24 cellular contexts compared by ENCODE assay signal in genomic region chr6:4892785-4893485, GRCh38.
"Had no signal": no experiment of that assay in that cellular context is flagged by ENCODE, and none has a peak within 500 bp of the region (broad histone marks: within the 10 kb centered on the region; RNA-seq: fewer than 3 reads in every experiment).

No MANE protein-coding gene starts in this region.

- H3K36me3 Mint-ChIP-seq: natural killer cell had no signal

- H3K4me3 Mint-ChIP-seq: activated CD4-positive, alpha-beta memory T cell treated with anti-CD3 and anti-CD28 coated beads for 36 hours; activated CD4-positive, alpha-beta T cell treated with anti-CD3 and anti-CD28 coated beads for 36 hours; activated naive CD8-positive, alpha-beta T cell treated with anti-CD3 and anti-CD28 coated beads, Interleukin-2, amount 50 U/mL, for 24 hours; activated T-helper 1 cell treated with anti-CD3 and anti-CD28 coated beads, Interleukin-12 subunit alpha, Interleukin-12 subunit beta, Interleukin-2, Interleukin-4 antibody, amounts not matched to agents 30 ng/mL and 10 ng/mL and 1 ng/mL, durations not matched to agents 14 hours and 24 hours and 36 hours; immature natural killer cell; natural killer cell had no signal

- H3K27me3 Mint-ChIP-seq: activated CD4-positive, alpha-beta memory T cell treated with anti-CD3 and anti-CD28 coated beads for 36 hours; activated CD4-positive, alpha-beta T cell treated with anti-CD3 and anti-CD28 coated beads for 36 hours; activated naive CD8-positive, alpha-beta T cell treated with anti-CD3 and anti-CD28 coated beads, Interleukin-2, amount 50 U/mL, for 24 hours had no signal

- H3K9me3 Mint-ChIP-seq: activated CD4-positive, alpha-beta memory T cell treated with anti-CD3 and anti-CD28 coated beads for 36 hours; activated naive CD8-positive, alpha-beta T cell treated with anti-CD3 and anti-CD28 coated beads, Interleukin-2, amount 50 U/mL, for 24 hours; activated T-helper 1 cell treated with anti-CD3 and anti-CD28 coated beads, Interleukin-12 subunit alpha, Interleukin-12 subunit beta, Interleukin-2, Interleukin-4 antibody, amounts not matched to agents 30 ng/mL and 10 ng/mL and 1 ng/mL, durations not matched to agents 14 hours and 24 hours and 36 hours; immature natural killer cell; natural killer cell had no signal

- H3K27ac Mint-ChIP-seq: activated CD4-positive, alpha-beta memory T cell treated with anti-CD3 and anti-CD28 coated beads for 36 hours; activated CD4-positive, alpha-beta T cell treated with anti-CD3 and anti-CD28 coated beads for 36 hours; activated naive CD8-positive, alpha-beta T cell treated with anti-CD3 and anti-CD28 coated beads, Interleukin-2, amount 50 U/mL, for 24 hours; activated T-helper 1 cell treated with anti-CD3 and anti-CD28 coated beads, Interleukin-12 subunit alpha, Interleukin-12 subunit beta, Interleukin-2, Interleukin-4 antibody, amounts not matched to agents 30 ng/mL and 10 ng/mL and 1 ng/mL, durations not matched to agents 14 hours and 24 hours and 36 hours had no signal

- ATAC-seq: activated CD4-positive, alpha-beta T cell treated with anti-CD3 and anti-CD28 coated beads for 36 hours; activated naive CD8-positive, alpha-beta T cell treated with anti-CD3 and anti-CD28 coated beads, Interleukin-2, amount 50 U/mL, for 24 hours; body of pancreas; esophagus mucosa; left lung; natural killer cell had no signal

- DNase-seq: activated CD4-positive, alpha-beta memory T cell treated with anti-CD3 and anti-CD28 coated beads for 36 hours; activated CD4-positive, alpha-beta T cell treated with anti-CD3 and anti-CD28 coated beads for 36 hours; activated gamma-delta T cell; activated naive CD4-positive, alpha-beta T cell treated with anti-CD3 and anti-CD28 coated beads, Interleukin-2, amount 50 U/mL, for 16 hours; activated naive CD8-positive, alpha-beta T cell treated with anti-CD3 and anti-CD28 coated beads, Interleukin-2, amount 50 U/mL, for 24 hours; body of pancreas; dermis blood vessel endothelial cell; effector CD8-positive, alpha-beta T cell; glutamatergic neuron; immature natural killer cell; kidney glomerular epithelial cell; left lung; mammary epithelial cell; midbrain; natural killer cell; ovary; right cardiac atrium; stimulated activated CD4-positive, alpha-beta T cell treated with anti-CD3 and anti-CD28 coated beads, Interleukin-12 subunit alpha, Interleukin-12 subunit beta, amount 100 ng/mL, for 4 hours; stimulated activated CD4-positive, alpha-beta T cell treated with anti-CD3 and anti-CD28 coated beads, Interleukin-1b, Interleukin-23, amount 100 ng/mL, for 48 hours; T-helper 1 cell; T-helper 9 cell; transverse colon had no signal
